1 cellular context compared by ENCODE assay signal in the genomic region with DNA sequence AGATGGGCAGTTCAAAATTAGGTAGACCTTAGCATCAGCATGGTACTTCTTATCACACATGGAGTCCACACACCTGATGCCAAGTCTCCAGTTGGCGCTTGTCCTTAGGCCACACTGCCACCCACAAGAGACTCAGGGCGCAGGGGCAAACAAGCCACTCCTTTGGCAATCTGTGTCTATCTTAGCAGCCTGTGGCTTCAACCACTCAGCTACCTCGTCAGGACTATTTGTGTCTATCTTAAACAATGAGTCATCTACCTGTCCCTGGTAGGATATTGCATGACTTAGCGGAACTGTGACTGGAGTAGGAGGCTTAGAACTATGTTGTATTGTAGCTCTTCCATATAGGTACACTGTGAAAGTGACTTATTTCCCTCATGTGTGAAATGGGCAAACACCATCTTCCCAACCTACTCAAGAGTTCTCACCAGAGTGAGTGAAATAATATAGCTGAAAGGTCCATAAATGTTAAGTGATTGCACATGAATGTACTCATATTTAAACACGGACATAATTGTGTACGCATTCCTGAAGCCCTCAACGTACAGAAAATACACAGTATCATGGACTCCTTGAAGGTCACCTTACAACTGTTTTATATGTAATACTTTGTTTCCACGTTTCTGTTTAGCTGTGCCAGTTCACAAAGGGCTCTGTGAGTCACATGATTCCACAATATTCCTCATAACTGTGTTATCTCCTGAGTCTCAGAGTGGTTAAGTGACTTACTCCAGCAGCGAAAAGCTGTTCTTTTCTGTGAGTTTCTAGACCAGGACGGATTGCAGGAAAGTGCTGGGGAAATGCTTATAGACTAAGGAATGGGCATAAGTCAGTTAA.
TF ChIP-seq lines count a peak whose summit lies in the region.

No MANE protein-coding gene starts in this region.

TF ChIP-seq in K562, 482 proteins besides CTCF, POLR2A, EP300 and RAD21 (continued from another document and continues in another):
- TF ChIP-seq, protein P1, sequence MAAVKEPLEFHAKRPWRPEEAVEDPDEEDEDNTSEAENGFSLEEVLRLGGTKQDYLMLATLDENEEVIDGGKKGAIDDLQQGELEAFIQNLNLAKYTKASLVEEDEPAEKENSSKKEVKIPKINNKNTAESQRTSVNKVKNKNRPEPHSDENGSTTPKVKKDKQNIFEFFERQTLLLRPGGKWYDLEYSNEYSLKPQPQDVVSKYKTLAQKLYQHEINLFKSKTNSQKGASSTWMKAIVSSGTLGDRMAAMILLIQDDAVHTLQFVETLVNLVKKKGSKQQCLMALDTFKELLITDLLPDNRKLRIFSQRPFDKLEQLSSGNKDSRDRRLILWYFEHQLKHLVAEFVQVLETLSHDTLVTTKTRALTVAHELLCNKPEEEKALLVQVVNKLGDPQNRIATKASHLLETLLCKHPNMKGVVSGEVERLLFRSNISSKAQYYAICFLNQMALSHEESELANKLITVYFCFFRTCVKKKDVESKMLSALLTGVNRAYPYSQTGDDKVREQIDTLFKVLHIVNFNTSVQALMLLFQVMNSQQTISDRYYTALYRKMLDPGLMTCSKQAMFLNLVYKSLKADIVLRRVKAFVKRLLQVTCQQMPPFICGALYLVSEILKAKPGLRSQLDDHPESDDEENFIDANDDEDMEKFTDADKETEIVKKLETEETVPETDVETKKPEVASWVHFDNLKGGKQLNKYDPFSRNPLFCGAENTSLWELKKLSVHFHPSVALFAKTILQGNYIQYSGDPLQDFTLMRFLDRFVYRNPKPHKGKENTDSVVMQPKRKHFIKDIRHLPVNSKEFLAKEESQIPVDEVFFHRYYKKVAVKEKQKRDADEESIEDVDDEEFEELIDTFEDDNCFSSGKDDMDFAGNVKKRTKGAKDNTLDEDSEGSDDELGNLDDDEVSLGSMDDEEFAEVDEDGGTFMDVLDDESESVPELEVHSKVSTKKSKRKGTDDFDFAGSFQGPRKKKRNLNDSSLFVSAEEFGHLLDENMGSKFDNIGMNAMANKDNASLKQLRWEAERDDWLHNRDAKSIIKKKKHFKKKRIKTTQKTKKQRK (IDR thresholded peaks at IDR 0.05; ENCODE audit: borderline replicate concordance, low read depth, low read length), result no peak
- TF ChIP-seq RFX7 (CRISPR knock-in tag; IDR thresholded peaks at IDR 0.05), result no peak
- TF ChIP-seq, protein P2, sequence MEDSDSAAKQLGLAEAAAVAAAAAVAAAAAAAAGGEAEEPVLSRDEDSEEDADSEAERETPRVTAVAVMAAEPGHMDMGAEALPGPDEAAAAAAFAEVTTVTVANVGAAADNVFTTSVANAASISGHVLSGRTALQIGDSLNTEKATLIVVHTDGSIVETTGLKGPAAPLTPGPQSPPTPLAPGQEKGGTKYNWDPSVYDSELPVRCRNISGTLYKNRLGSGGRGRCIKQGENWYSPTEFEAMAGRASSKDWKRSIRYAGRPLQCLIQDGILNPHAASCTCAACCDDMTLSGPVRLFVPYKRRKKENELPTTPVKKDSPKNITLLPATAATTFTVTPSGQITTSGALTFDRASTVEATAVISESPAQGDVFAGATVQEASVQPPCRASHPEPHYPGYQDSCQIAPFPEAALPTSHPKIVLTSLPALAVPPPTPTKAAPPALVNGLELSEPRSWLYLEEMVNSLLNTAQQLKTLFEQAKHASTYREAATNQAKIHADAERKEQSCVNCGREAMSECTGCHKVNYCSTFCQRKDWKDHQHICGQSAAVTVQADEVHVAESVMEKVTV (CRISPR knock-in tag; IDR thresholded peaks at IDR 0.05), result 0 out of 2 replicates have a peak, but pooled peaks have one; percentile 13
- no peak for TF ChIP-seq CC2D1A (IDR thresholded peaks at IDR 0.05)
- no peak for TF ChIP-seq ZC3H8 (IDR thresholded peaks at IDR 0.05)
- TF ChIP-seq MCM5 (IDR thresholded peaks at IDR 0.05; ENCODE audit: low read depth), result no peak
- TF ChIP-seq POLR3A (IDR thresholded peaks at IDR 0.05; ENCODE audit: borderline replicate concordance, extremely low read depth, insufficient read depth, insufficient read length), result no peak
- TF ChIP-seq, protein P3, sequence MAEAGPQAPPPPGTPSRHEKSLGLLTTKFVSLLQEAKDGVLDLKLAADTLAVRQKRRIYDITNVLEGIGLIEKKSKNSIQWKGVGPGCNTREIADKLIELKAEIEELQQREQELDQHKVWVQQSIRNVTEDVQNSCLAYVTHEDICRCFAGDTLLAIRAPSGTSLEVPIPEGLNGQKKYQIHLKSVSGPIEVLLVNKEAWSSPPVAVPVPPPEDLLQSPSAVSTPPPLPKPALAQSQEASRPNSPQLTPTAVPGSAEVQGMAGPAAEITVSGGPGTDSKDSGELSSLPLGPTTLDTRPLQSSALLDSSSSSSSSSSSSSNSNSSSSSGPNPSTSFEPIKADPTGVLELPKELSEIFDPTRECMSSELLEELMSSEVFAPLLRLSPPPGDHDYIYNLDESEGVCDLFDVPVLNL (CRISPR knock-in tag; IDR thresholded peaks at IDR 0.05; ENCODE audit: low read depth), result no peak
- TF ChIP-seq CBX3 (IDR thresholded peaks at IDR 0.05; ENCODE audit: borderline replicate concordance in 1 of 2, low read length in 2 of 2), result 0 out of 3 replicates have a peak, but pooled peaks of 1 of the 2 experiments have one; percentile 4
- TF ChIP-seq ZNF23 (CRISPR knock-in tag; IDR thresholded peaks at IDR 0.05), result 0 out of 2 replicates have a peak, but pooled peaks have one; percentile 31
- TF ChIP-seq, protein P4, sequence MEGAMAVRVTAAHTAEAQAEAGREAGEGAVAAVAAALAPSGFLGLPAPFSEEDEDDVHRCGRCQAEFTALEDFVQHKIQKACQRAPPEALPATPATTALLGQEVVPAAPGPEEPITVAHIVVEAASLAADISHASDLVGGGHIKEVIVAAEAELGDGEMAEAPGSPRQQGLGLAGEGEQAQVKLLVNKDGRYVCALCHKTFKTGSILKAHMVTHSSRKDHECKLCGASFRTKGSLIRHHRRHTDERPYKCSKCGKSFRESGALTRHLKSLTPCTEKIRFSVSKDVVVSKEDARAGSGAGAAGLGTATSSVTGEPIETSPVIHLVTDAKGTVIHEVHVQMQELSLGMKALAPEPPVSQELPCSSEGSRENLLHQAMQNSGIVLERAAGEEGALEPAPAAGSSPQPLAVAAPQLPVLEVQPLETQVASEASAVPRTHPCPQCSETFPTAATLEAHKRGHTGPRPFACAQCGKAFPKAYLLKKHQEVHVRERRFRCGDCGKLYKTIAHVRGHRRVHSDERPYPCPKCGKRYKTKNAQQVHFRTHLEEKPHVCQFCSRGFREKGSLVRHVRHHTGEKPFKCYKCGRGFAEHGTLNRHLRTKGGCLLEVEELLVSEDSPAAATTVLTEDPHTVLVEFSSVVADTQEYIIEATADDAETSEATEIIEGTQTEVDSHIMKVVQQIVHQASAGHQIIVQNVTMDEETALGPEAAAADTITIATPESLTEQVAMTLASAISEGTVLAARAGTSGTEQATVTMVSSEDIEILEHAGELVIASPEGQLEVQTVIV (CRISPR knock-in tag; IDR thresholded peaks at IDR 0.05; ENCODE audit: borderline replicate concordance), result no peak
- TF ChIP-seq, protein P5, sequence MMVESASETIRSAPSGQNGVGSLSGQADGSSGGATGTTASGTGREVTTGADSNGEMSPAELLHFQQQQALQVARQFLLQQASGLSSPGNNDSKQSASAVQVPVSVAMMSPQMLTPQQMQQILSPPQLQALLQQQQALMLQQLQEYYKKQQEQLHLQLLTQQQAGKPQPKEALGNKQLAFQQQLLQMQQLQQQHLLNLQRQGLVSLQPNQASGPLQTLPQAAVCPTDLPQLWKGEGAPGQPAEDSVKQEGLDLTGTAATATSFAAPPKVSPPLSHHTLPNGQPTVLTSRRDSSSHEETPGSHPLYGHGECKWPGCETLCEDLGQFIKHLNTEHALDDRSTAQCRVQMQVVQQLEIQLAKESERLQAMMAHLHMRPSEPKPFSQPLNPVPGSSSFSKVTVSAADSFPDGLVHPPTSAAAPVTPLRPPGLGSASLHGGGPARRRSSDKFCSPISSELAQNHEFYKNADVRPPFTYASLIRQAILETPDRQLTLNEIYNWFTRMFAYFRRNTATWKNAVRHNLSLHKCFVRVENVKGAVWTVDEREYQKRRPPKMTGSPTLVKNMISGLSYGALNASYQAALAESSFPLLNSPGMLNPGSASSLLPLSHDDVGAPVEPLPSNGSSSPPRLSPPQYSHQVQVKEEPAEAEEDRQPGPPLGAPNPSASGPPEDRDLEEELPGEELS (CRISPR knock-in tag; IDR thresholded peaks at IDR 0.05; ENCODE audit: borderline replicate concordance), result 0 out of 2 replicates have a peak, but pooled peaks have one; percentile 30
- no peak for TF ChIP-seq ETV1 (tag; conservative IDR thresholded peaks at IDR 0.05; ENCODE audit: low read depth)
- TF ChIP-seq, protein P6, sequence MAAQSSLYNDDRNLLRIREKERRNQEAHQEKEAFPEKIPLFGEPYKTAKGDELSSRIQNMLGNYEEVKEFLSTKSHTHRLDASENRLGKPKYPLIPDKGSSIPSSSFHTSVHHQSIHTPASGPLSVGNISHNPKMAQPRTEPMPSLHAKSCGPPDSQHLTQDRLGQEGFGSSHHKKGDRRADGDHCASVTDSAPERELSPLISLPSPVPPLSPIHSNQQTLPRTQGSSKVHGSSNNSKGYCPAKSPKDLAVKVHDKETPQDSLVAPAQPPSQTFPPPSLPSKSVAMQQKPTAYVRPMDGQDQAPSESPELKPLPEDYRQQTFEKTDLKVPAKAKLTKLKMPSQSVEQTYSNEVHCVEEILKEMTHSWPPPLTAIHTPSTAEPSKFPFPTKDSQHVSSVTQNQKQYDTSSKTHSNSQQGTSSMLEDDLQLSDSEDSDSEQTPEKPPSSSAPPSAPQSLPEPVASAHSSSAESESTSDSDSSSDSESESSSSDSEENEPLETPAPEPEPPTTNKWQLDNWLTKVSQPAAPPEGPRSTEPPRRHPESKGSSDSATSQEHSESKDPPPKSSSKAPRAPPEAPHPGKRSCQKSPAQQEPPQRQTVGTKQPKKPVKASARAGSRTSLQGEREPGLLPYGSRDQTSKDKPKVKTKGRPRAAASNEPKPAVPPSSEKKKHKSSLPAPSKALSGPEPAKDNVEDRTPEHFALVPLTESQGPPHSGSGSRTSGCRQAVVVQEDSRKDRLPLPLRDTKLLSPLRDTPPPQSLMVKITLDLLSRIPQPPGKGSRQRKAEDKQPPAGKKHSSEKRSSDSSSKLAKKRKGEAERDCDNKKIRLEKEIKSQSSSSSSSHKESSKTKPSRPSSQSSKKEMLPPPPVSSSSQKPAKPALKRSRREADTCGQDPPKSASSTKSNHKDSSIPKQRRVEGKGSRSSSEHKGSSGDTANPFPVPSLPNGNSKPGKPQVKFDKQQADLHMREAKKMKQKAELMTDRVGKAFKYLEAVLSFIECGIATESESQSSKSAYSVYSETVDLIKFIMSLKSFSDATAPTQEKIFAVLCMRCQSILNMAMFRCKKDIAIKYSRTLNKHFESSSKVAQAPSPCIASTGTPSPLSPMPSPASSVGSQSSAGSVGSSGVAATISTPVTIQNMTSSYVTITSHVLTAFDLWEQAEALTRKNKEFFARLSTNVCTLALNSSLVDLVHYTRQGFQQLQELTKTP (IDR thresholded peaks at IDR 0.05; ENCODE audit: low read depth in 1 of 2, partially characterized antibody in 2 of 2), result no peak
- no peak for TF ChIP-seq ZFX (CRISPR knock-in tag; IDR thresholded peaks at IDR 0.05)
- no peak for TF ChIP-seq CSDE1 (IDR thresholded peaks at IDR 0.05)
- no peak for TF ChIP-seq DIDO1 (tag; IDR thresholded peaks at IDR 0.05; ENCODE audit: low read depth)
- TF ChIP-seq MTA1 (IDR thresholded peaks at IDR 0.05; ENCODE audit: borderline replicate concordance), result peak; percentile 44; the same call in 1 of the 2 replicates
- no peak for TF ChIP-seq SRSF9 (IDR thresholded peaks at IDR 0.05; ENCODE audit: borderline replicate concordance, low read depth, low read length)
- no peak for TF ChIP-seq ZNF766 (CRISPR knock-in tag; conservative IDR thresholded peaks at IDR 0.05)
- TF ChIP-seq LEF1 (IDR thresholded peaks at IDR 0.05), result no peak
- TF ChIP-seq ARNT (IDR thresholded peaks at IDR 0.05), result 0 out of 4 replicates have a peak, but pooled peaks of 1 of the 2 experiments have one; percentile 33
- TF ChIP-seq OTX1 (CRISPR knock-in tag; IDR thresholded peaks at IDR 0.05), result no peak
- TF ChIP-seq TAF1 (IDR thresholded peaks at IDR 0.05; ENCODE audit: control insufficient read depth, extremely low read depth, insufficient read depth, low read length, severe bottlenecking), result peak; percentile 46
- no peak for TF ChIP-seq PTBP1 (IDR thresholded peaks at IDR 0.05; ENCODE audit: low read depth, low read length)
- TF ChIP-seq, protein P7, sequence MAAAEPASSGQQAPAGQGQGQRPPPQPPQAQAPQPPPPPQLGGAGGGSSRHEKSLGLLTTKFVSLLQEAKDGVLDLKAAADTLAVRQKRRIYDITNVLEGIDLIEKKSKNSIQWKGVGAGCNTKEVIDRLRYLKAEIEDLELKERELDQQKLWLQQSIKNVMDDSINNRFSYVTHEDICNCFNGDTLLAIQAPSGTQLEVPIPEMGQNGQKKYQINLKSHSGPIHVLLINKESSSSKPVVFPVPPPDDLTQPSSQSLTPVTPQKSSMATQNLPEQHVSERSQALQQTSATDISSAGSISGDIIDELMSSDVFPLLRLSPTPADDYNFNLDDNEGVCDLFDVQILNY (CRISPR knock-in tag; IDR thresholded peaks at IDR 0.05), result no peak
- TF ChIP-seq, protein P8, sequence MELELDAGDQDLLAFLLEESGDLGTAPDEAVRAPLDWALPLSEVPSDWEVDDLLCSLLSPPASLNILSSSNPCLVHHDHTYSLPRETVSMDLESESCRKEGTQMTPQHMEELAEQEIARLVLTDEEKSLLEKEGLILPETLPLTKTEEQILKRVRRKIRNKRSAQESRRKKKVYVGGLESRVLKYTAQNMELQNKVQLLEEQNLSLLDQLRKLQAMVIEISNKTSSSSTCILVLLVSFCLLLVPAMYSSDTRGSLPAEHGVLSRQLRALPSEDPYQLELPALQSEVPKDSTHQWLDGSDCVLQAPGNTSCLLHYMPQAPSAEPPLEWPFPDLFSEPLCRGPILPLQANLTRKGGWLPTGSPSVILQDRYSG (tag; conservative IDR thresholded peaks at IDR 0.05; ENCODE audit: low read depth), result no peak
- no peak for TF ChIP-seq FUS (optimal IDR thresholded peaks at IDR 0.05; ENCODE audit: low read depth, low read length)
- TF ChIP-seq, protein P9, sequence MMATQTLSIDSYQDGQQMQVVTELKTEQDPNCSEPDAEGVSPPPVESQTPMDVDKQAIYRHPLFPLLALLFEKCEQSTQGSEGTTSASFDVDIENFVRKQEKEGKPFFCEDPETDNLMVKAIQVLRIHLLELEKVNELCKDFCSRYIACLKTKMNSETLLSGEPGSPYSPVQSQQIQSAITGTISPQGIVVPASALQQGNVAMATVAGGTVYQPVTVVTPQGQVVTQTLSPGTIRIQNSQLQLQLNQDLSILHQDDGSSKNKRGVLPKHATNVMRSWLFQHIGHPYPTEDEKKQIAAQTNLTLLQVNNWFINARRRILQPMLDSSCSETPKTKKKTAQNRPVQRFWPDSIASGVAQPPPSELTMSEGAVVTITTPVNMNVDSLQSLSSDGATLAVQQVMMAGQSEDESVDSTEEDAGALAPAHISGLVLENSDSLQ (IDR thresholded peaks at IDR 0.05), result peak; percentile 76
- no peak for TF ChIP-seq HCFC1 (IDR thresholded peaks at IDR 0.05; ENCODE audit: low read depth, low read length)
- no peak for TF ChIP-seq ZNF41 (CRISPR knock-in tag; conservative IDR thresholded peaks at IDR 0.05)
- no peak for TF ChIP-seq TEAD2 (tag; IDR thresholded peaks at IDR 0.05)
- no peak for TF ChIP-seq PHF20 (IDR thresholded peaks at IDR 0.05; ENCODE audit: partially characterized antibody)
- no peak for TF ChIP-seq ZKSCAN8 (CRISPR knock-in tag; IDR thresholded peaks at IDR 0.05)
- TF ChIP-seq NFYB (IDR thresholded peaks at IDR 0.05; ENCODE audit: extremely low read depth, insufficient read length), result no peak
- TF ChIP-seq ZNF696 (CRISPR knock-in tag; conservative IDR thresholded peaks at IDR 0.05), result no peak
- TF ChIP-seq ZNF77 (CRISPR knock-in tag; IDR thresholded peaks at IDR 0.05), result no peak
